ENCODE assay signal across 13 cellular contexts in the genomic region with DNA sequence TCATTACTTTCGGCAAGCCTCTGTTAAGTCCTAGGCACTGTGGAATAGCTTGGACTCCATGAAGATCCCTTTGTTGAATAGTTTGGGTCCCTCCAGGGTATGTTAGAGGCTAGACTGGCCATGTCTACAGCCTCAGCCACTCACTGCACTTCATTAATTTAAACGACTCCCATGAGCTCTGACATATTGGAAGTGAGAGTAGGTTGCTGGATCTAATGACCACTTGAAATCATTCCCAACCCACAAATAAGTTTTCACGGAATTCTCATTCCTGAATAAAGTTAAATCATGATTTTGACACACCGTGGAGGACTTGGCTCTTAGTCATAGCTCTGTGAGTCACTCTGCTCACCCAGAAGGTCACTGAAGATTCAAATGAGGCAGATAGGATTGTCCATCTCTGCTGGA. TPM values are rescaled to one million over a fixed set of nuclear protein-coding genes. Genes with fewer than 3 reads are reported as not detected.
DNase-seq lines count a peak whose midpoint lies in the region; ATAC-seq and TF ChIP-seq lines count a peak whose summit lies in the region.
"Had no signal": no experiment of that assay in that cellular context is flagged by ENCODE, and none has a peak within 500 bp of the region (broad histone marks: within the 10 kb centered on the region; RNA-seq: fewer than 3 reads in every experiment).

No MANE protein-coding gene starts in this region.

- intact Hi-C loops in adrenal gland (cut with DNase I) (no loop called here), cardiac septum (cut with DNase I) (no loop called here)

- H3K27ac ChIP-seq in adrenal gland (peak overlapping the region in 2 of 5 donors; percentile 36 to 75), foreskin keratinocyte (no peak overlapping the region), thoracic aorta (peak overlapping the region; percentile 77 to 87)

- ATAC-seq in foreskin keratinocyte (peak; percentile 42), thoracic aorta (ENCODE audit: insufficient number of reproducible peaks, low FRiP score, low read depth) (peak; percentile 11)

- no peak for TF ChIP-seq CTCF in adrenal gland (IDR thresholded peaks at IDR 0.05)
- TF ChIP-seq CTCF in foreskin keratinocyte (conservative IDR thresholded peaks at IDR 0.05): no peak
- TF ChIP-seq CTCF in thoracic aorta (IDR thresholded peaks at IDR 0.05): no peak

- WGBS in adrenal gland, 4 donors: 36 to 50% (median 41%) methylated on average over 4 of the region's 4 CpGs

- H3K9me3 ChIP-seq in adrenal gland (replicated peaks in 1 of 3) (no peaks in the 10 kb centered on the region), thoracic aorta (no peaks in the 10 kb centered on the region)

- DNase-seq in HCEC 1CT (peak; percentile 95), adrenal gland (peak in 6 of 7 donors; percentile 33 to 73 (median 64)), foreskin keratinocyte (peak; percentile 57 to 72), thoracic aorta (ENCODE audit: low spot score) (no peak), cardiac septum (ENCODE audit: low spot score) (no peak), NCI-H82 (lab: John Stamatoyannopoulos, UW) (no peak), NCI-H2227 (lab: John Stamatoyannopoulos, UW; ENCODE audit: unreplicated experiment) (no peak)
- no peak for DNase-seq in activated naive CD4-positive, alpha-beta T cell treated with anti-CD3 and anti-CD28 coated beads, Interleukin-2, amount 50 U/mL, for 16 hours
- DNase-seq: activated CD8-positive, alpha-beta memory T cell treated with anti-CD3 and anti-CD28 coated beads for 24 hours; activated naive CD8-positive, alpha-beta T cell treated with anti-CD3 and anti-CD28 coated beads, Interleukin-2, amount 10 ng/mL, durations not matched to agents 7 days and 5 days; NCI-H1048; NCI-H526; stimulated activated CD8-positive, alpha-beta memory T cell treated with anti-CD3 and anti-CD28 coated beads, Interleukin-4, amount 100 ng/mL, for 48 hours had no signal

- no peak overlapping the region for H3K4me3 ChIP-seq in adrenal gland
- no peak overlapping the region for H3K4me3 ChIP-seq in thoracic aorta

- H3K36me3 ChIP-seq in adrenal gland (replicated peaks in 1 of 2): no peaks in the 10 kb centered on the region
- no peaks in the 10 kb centered on the region for H3K36me3 ChIP-seq in thoracic aorta

- TF ChIP-seq POLR2A in adrenal gland (IDR thresholded peaks at IDR 0.05): no peak

- H3K27me3 ChIP-seq in adrenal gland (no peaks in the 10 kb centered on the region), foreskin keratinocyte (no peaks in the 10 kb centered on the region), thoracic aorta (replicated peaks; ENCODE audit: insufficient read depth) (no peaks in the 10 kb centered on the region)

- peaks cover 17 to 38% of the 10 kb centered on the region in 2 donors for H3K4me1 ChIP-seq in adrenal gland (replicated peaks in 1 of 2)
- peaks cover 40% of the 10 kb centered on the region for H3K4me1 ChIP-seq in foreskin keratinocyte
- H3K4me1 ChIP-seq in thoracic aorta (ENCODE audit: control insufficient read depth in 1 of 2, low read depth in 2 of 2): peaks cover 10 to 51% of the 10 kb centered on the region in 2 donors

RNA-seq across cellular contexts. Expression of a gene that starts 21.4 kb away (rescaled TPM):
- total RNA-seq in adrenal gland: 100 to 1,000 TPM in 2 of 8 donors, 10 to 100 TPM in 6; 46.4 to 122 (median 60.4) TPM
- polyA plus RNA-seq in adrenal gland: 10 to 100 TPM; 15.9 to 48.3 (median 17.2) TPM
- 23.3 and 31.2 TPM in 2 replicates for total RNA-seq in foreskin keratinocyte
- 10.9 and 12.0 TPM in 2 replicates for polyA plus RNA-seq in foreskin keratinocyte
- total RNA-seq in thoracic aorta: 10 to 100 TPM; 38.2 to 60.9 TPM
- total RNA-seq in cardiac septum: 15.6 TPM

Comparison
In these comparisons a context has a peak if more than half of its experiments do, and no peak if none do; other contexts are left out.
1. DNase-seq: peak in HCEC 1CT (single experiment), adrenal gland (6 of 7) and foreskin keratinocyte (2 of 2); none in thoracic aorta (single experiment), cardiac septum (single experiment), activated naive CD4-positive, alpha-beta T cell treated with anti-CD3 and anti-CD28 coated beads, Interleukin-2, amount 50 U/mL, for 16 hours (single experiment), NCI-H82 (single experiment) and NCI-H2227 (single experiment).